In genomic region chr15:40415226-40415625, GRCh38 we compare ENCODE assay signal across 30 cellular contexts.
"Had no signal": no experiment of that assay in that cellular context is flagged by ENCODE, and none has a peak within 500 bp of the region (broad histone marks: within the 10 kb centered on the region; RNA-seq: fewer than 3 reads in every experiment).

No MANE protein-coding gene starts in this region.

- H3K4me1 ChIP-seq: neural progenitor cell, sigmoid colon, vagina had no signal

- H3K27me3 Mint-ChIP-seq: naive B cell; stimulated activated naive B cell treated with anti-CD40 and anti-IgM and Interleukin-4, amounts not matched to agents 10 μg/mL and 1 μg/mL and 100 μg/mL, for 72 hours had no signal

- H3K9ac ChIP-seq: neural progenitor cell had no signal

- H3K27me3 ChIP-seq: hepatocyte, neural progenitor cell, neutrophil, ovary, sigmoid colon, stomach, testis, thyroid gland, transverse colon, upper lobe of left lung, vagina had no signal

- H3K9me3 Mint-ChIP-seq: mesothelial cell of epicardium; naive B cell; natural killer cell; nephron progenitor cell; neural progenitor cell; stimulated activated naive B cell treated with anti-CD40 and anti-IgM and Interleukin-4, amounts not matched to agents 10 μg/mL and 1 μg/mL and 100 μg/mL, for 72 hours had no signal

- DNase-seq: islet precursor cell; left ventricle myocardium inferior; mesendoderm; naive B cell; natural killer cell; nephron progenitor cell; occipital lobe; ovary; retina; right cardiac atrium; sigmoid colon; small intestine; stimulated activated CD4-positive, alpha-beta T cell treated with anti-CD3 and anti-CD28 coated beads, Interleukin-1b, Interleukin-23, amount 100 ng/mL, for 48 hours; stimulated activated CD4-positive, alpha-beta T cell treated with anti-CD3 and anti-CD28 coated beads, Interleukin-2, amount 100 ng/mL, for 48 hours; stimulated activated CD4-positive, alpha-beta T cell treated with anti-CD3 and anti-CD28 coated beads, Interleukin-4, amount 100 ng/mL, for 4 hours; stimulated activated CD8-positive, alpha-beta memory T cell treated with anti-CD3 and anti-CD28 coated beads, Interleukin-4, amount 100 ng/mL, for 48 hours; stimulated activated naive B cell treated with anti-CD40 and anti-IgM and Interleukin-4, amounts not matched to agents 10 μg/mL and 1 μg/mL and 100 μg/mL, for 72 hours; stimulated activated naive CD8-positive, alpha-beta T cell treated with anti-CD3 and anti-CD28 coated beads, Interleukin-15, Interleukin-2, amounts not matched to agents 100 U/mL and 50 U/mL, for 24 hours; stomach; testis; thyroid gland; transverse colon had no signal

- H3K36me3 ChIP-seq: neural progenitor cell, ovary had no signal

- H2AFZ ChIP-seq: hepatocyte, neural progenitor cell had no signal

- H3K4me1 Mint-ChIP-seq: mesothelial cell of epicardium, nephron progenitor cell, neural progenitor cell had no signal

- FAIRE-seq: small intestine had no signal

- H3K79me2 ChIP-seq: hepatocyte had no signal

- ATAC-seq: natural killer cell; right cardiac atrium; stimulated activated naive B cell treated with anti-CD40 and anti-IgM and Interleukin-4, amounts not matched to agents 10 μg/mL and 1 μg/mL and 100 μg/mL, for 72 hours; stimulated activated naive CD8-positive, alpha-beta T cell treated with anti-CD3 and anti-CD28 coated beads, Interleukin-15, Interleukin-2, amounts not matched to agents 100 U/mL and 50 U/mL, for 24 hours had no signal

- H3K9me3 ChIP-seq: left ventricle myocardium inferior, neutrophil, ovary, prostate gland, sigmoid colon, stomach, testis, thyroid gland, transverse colon, upper lobe of left lung, vagina had no signal

- H3K4me2 ChIP-seq: hepatocyte, neural progenitor cell had no signal

- H3K27ac ChIP-seq: hepatocyte, left ventricle myocardium inferior, neural progenitor cell, neutrophil, ovary, prostate gland, sigmoid colon, stomach, testis, transverse colon, upper lobe of left lung, vagina had no signal

- H3K27ac Mint-ChIP-seq: mesothelial cell of epicardium; natural killer cell; nephron progenitor cell; neural progenitor cell; stimulated activated naive B cell treated with anti-CD40 and anti-IgM and Interleukin-4, amounts not matched to agents 10 μg/mL and 1 μg/mL and 100 μg/mL, for 72 hours had no signal

- H3K4me3 Mint-ChIP-seq: mesothelial cell of epicardium; natural killer cell; nephron progenitor cell; neural progenitor cell; stimulated activated naive B cell treated with anti-CD40 and anti-IgM and Interleukin-4, amounts not matched to agents 10 μg/mL and 1 μg/mL and 100 μg/mL, for 72 hours had no signal

- H3K4me3 ChIP-seq: hepatocyte, left ventricle myocardium inferior, lung, neural progenitor cell, ovary, prostate gland, sigmoid colon, stomach, testis, thyroid gland, transverse colon, upper lobe of left lung, vagina had no signal
